ENCODE assay signal across 1 cellular context in the genomic region with DNA sequence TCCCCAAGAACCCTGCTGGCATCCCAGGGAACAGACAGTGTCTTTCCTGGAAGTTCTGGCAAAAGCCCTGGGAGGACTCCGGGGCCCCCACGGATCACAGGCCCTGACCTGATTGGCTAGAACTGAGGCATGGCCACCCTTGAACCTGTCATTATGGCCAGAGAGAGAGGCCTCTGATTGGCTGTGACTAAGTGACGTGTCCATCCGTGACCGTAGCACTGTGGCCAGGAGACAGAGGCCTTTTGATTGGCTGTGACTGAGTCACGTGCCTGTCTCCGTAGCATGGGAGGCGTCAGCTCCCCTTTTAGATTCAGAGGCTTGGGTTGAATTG.
TF ChIP-seq lines count a peak whose summit lies in the region.

No MANE protein-coding gene starts in this region.

TF ChIP-seq in GM23338, 12 proteins besides CTCF, POLR2A, EP300 and RAD21 (continued from another document):
- TF ChIP-seq NANOG (IDR thresholded peaks at IDR 0.05; ENCODE audit: borderline replicate concordance) (no peak), EZH2phosphoT487 (IDR thresholded peaks at IDR 0.05; ENCODE audit: unreplicated experiment) (no peak), POLR2AphosphoS5 (IDR thresholded peaks at IDR 0.05; ENCODE audit: low read depth) (no peak), ZNF331 (CRISPR knock-in tag; IDR thresholded peaks at IDR 0.05; ENCODE audit: low read depth) (no peak), CREB1 (CRISPR knock-in tag; IDR thresholded peaks at IDR 0.05; ENCODE audit: low read depth) (no peak), ZNF114 (CRISPR knock-in tag; IDR thresholded peaks at IDR 0.05) (no peak), STAT1 (IDR thresholded peaks at IDR 0.05; ENCODE audit: unreplicated experiment) (no peak)
- TF ChIP-seq, protein P1, sequence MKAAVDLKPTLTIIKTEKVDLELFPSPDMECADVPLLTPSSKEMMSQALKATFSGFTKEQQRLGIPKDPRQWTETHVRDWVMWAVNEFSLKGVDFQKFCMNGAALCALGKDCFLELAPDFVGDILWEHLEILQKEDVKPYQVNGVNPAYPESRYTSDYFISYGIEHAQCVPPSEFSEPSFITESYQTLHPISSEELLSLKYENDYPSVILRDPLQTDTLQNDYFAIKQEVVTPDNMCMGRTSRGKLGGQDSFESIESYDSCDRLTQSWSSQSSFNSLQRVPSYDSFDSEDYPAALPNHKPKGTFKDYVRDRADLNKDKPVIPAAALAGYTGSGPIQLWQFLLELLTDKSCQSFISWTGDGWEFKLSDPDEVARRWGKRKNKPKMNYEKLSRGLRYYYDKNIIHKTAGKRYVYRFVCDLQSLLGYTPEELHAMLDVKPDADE (IDR thresholded peaks at IDR 0.05) = no peak
